In genomic region chr2:13000644-13001375, GRCh38 we compare ENCODE assay signal across 20 cellular contexts.
DNase-seq lines count a peak whose midpoint lies in the region; ATAC-seq and TF ChIP-seq lines count a peak whose summit lies in the region.
"Had no signal": no experiment of that assay in that cellular context is flagged by ENCODE, and none has a peak within 500 bp of the region (broad histone marks: within the 10 kb centered on the region; RNA-seq: fewer than 3 reads in every experiment).

No MANE protein-coding gene starts in this region.

- H3K9me3 ChIP-seq in stomach (no peaks in the 10 kb centered on the region), thyroid gland (no peaks in the 10 kb centered on the region), PC-3 (ENCODE audit: low read length) (no peaks in the 10 kb centered on the region)
- H3K9me3 ChIP-seq: upper lobe of right lung had no signal

- TF ChIP-seq POLR2A in stomach (IDR thresholded peaks at IDR 0.05) (no peak), thyroid gland (IDR thresholded peaks at IDR 0.05) (no peak)

- H4K20me1 ChIP-seq in PC-3 (ENCODE audit: low read length): no peaks in the 10 kb centered on the region

- no peak overlapping the region for H3K4me3 ChIP-seq in stomach
- H3K4me3 ChIP-seq in thyroid gland (replicated peaks in 1 of 3): no peak overlapping the region
- H3K4me3 ChIP-seq in PC-3 (ENCODE audit: low read length): no peak overlapping the region
- H3K4me3 ChIP-seq: cardiac muscle cell, smooth muscle cell, upper lobe of right lung had no signal

- H2AFZ ChIP-seq in PC-3 (ENCODE audit: low read length): no peak overlapping the region

- no peaks in the 10 kb centered on the region for H3K36me3 ChIP-seq in stomach
- H3K36me3 ChIP-seq in thyroid gland: no peaks in the 10 kb centered on the region
- no peaks in the 10 kb centered on the region for H3K36me3 ChIP-seq in PC-3 (ENCODE audit: low read depth, low read length)
- H3K36me3 ChIP-seq: cardiac muscle cell, upper lobe of right lung had no signal

- no peak for ATAC-seq in PC-3
- ATAC-seq: effector memory CD8-positive, alpha-beta T cell; upper lobe of right lung had no signal

- H3K9me2 ChIP-seq in PC-3 (replicated peaks; ENCODE audit: low read length): no peaks in the 10 kb centered on the region; the same call in 1 of the 2 replicates

- no TSS peak for BruUV-seq in PC-3 (replicated peaks; lab: Mats Ljungman, UMichigan)

- H3F3A ChIP-seq in PC-3 (ENCODE audit: low read length, unreplicated experiment): no peaks in the 10 kb centered on the region

- H3K79me2 ChIP-seq in PC-3 (ENCODE audit: low read length): no peaks in the 10 kb centered on the region

- POLR2A ChIA-PET in PC-3 (lab: Charles Lee; ENCODE audit: unreplicated experiment): no interaction called here

- H3K27me3 ChIP-seq in stomach (no peaks in the 10 kb centered on the region), thyroid gland (no peaks in the 10 kb centered on the region), PC-3 (ENCODE audit: low read length) (no peaks in the 10 kb centered on the region)
- H3K27me3 ChIP-seq: cardiac muscle cell, upper lobe of right lung had no signal

- peaks cover 0 to 13% (median 5%) of the 10 kb centered on the region in 4 donors for H3K4me1 ChIP-seq in stomach
- no peaks in the 10 kb centered on the region for H3K4me1 ChIP-seq in thyroid gland
- H3K4me1 ChIP-seq in PC-3 (ENCODE audit: insufficient read depth, low read length): no peaks in the 10 kb centered on the region

- intact Hi-C loops in stomach (cut with DNase I; ENCODE audit: low total_unique reads) (loop anchor here (10.0 kb wide), 1 partner anchor 266 kb away; no protein-coding TSS in a partner anchor), thyroid gland (cut with DNase I) (loop anchor here (10.0 kb wide), 2 partner anchors 1136 to 1166 kb away; no protein-coding TSS in a partner anchor), PC-3 (cut with micrococcal nuclease) (loop anchor here (10.0 kb wide), 1 partner anchor 716 kb away; no protein-coding TSS in a partner anchor)

- no peak for TF ChIP-seq CTCF in stomach (IDR thresholded peaks at IDR 0.05)
- no peak for TF ChIP-seq CTCF in thyroid gland (IDR thresholded peaks at IDR 0.05)
- no peak for TF ChIP-seq CTCF in PC-3 (conservative IDR thresholded peaks at IDR 0.05; ENCODE audit: low read depth, low read length)

- H3K9ac ChIP-seq in PC-3 (ENCODE audit: low read length): no peak overlapping the region

- 35 to 47% (median 39%) methylated on average over 12 of the region's 12 CpGs for WGBS in stomach, 5 donors
- 57 to 59% methylated on average over 12 of the region's 12 CpGs for WGBS in thyroid gland, 2 donors

- CTCF ChIA-PET in PC-3 (lab: Charles Lee): no interaction called here

- H3K27ac ChIP-seq in stomach: no peak overlapping the region
- no peak overlapping the region for H3K27ac ChIP-seq in thyroid gland
- H3K27ac ChIP-seq in PC-3 (ENCODE audit: low read length): no peak overlapping the region
- H3K27ac ChIP-seq: 22Rv1, cardiac muscle cell, upper lobe of right lung had no signal

- H3K4me2 ChIP-seq in PC-3 (ENCODE audit: low read length): no peak overlapping the region
- H3K4me2 ChIP-seq: smooth muscle cell had no signal

- no peak for TF ChIP-seq EP300 in stomach (IDR thresholded peaks at IDR 0.05)

- DNase-seq in NCI-H82 (lab: John Stamatoyannopoulos, UW) (peak; percentile 13), NCI-H82 treated with DMSO at 0.1 percent for 48 hours (lab: John Stamatoyannopoulos, UW; ENCODE audit: unreplicated experiment) (no peak), dermis blood vessel endothelial cell (peak; percentile 92), iris pigment epithelial cell (ENCODE audit: low read depth) (peak; percentile 67), stomach (peak; percentile 32), thyroid gland (no peak), PC-3 (no peak)
- DNase-seq in stimulated activated CD4-positive, alpha-beta T cell treated with anti-CD3 and anti-CD28 coated beads, Interleukin-4, amount 100 ng/mL, for 1 hour: no peak
- DNase-seq: activated CD4-positive, alpha-beta T cell treated with anti-CD3 and anti-CD28 coated beads for 48 hours; activated naive CD4-positive, alpha-beta T cell treated with anti-CD3 and anti-CD28 coated beads, Interleukin-2, amount 10 ng/mL, durations not matched to agents 7 days and 5 days; effector memory CD8-positive, alpha-beta T cell; HCEC 1CT; immature natural killer cell; NCI-H1417 treated with DMSO at 0.1 percent for 48 hours; occipital lobe; T1000; upper lobe of right lung had no signal

Comparison
In these comparisons a context has a peak if more than half of its experiments do, and no peak if none do; other contexts are left out.
1. DNase-seq: peak in NCI-H82 (single experiment), dermis blood vessel endothelial cell (single experiment), iris pigment epithelial cell (single experiment) and stomach (single experiment); none in NCI-H82 treated with DMSO at 0.1 percent for 48 hours (single experiment), thyroid gland (0 of 2), PC-3 (single experiment) and stimulated activated CD4-positive, alpha-beta T cell treated with anti-CD3 and anti-CD28 coated beads, Interleukin-4, amount 100 ng/mL, for 1 hour (single experiment).